ENCODE assay signal across 8 cellular contexts in the genomic region with DNA sequence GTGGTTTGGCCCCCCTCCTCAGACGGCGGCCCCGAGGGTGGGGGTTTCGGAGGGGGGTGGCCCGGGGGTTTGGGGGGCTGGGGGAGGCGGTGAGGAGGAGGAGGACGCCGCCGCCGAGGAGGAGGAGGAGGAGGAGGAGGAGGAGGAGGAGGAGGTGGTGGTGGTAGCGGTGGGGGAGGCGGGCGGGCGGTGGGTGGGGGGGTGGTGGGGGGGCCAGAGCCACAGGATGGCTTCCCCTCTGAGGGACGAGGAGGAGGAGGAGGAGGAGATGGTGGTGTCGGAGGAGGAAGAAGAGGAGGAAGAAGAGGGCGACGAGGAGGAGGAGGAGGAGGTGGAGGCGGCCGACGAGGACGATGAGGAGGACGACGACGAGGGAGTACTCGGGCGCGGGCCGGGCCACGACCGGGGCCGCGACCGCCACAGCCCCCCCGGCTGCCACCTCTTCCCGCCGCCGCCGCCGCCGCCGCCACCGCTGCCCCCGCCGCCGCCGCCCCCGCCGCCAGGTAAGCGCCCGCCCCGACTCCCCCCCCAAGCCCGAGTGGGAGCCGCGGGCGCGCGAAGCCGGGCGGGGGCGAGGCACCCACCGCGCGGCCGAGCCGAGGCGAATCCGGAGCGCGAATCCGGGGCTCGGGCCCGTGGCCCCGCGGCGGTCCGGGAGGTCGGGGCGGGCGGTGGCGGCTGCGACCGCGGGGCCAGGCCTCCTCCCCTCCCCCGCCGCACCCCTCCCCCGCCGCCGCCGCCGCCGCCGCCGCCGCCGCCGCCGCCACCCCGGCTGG. TPM values are rescaled to one million over a fixed set of nuclear protein-coding genes. Genes with fewer than 3 reads are reported as not detected.
A peak's percentile ranks its signal among the peaks of the same experiment; 100 is the strongest.
DNase-seq lines count a peak whose midpoint lies in the region; ATAC-seq, FAIRE-seq and TF ChIP-seq lines count a peak whose summit lies in the region.

No MANE protein-coding gene starts in this region.

- peak overlapping the region; percentile 67 for H3K4me3 Mint-ChIP-seq in activated CD4-positive, alpha-beta T cell treated with anti-CD3 and anti-CD28 coated beads for 36 hours
- peak overlapping the region; percentile 66 for H3K4me3 Mint-ChIP-seq in natural killer cell treated with Interleukin-12 subunit alpha and Interleukin-12 subunit beta and Interleukin-15 and Interleukin-18, amount 100 ng/mL, for 72 hours

- DNase-seq in cardiac muscle cell (ENCODE audit: low read depth in 1 of 2, low spot score in 1 of 2), result peak; percentile 21 to 33
- DNase-seq in cardiac septum (ENCODE audit: low spot score), result no peak
- DNase-seq in activated CD4-positive, alpha-beta T cell treated with anti-CD3 and anti-CD28 coated beads for 36 hours, result peak; percentile 55
- DNase-seq in dorsolateral prefrontal cortex, result peak in 1 of 10 donors; percentile 22
- no peak for DNase-seq in natural killer cell treated with Interleukin-12 subunit alpha and Interleukin-12 subunit beta and Interleukin-15 and Interleukin-18, amount 100 ng/mL, for 72 hours (ENCODE audit: low spot score)
- DNase-seq in urothelium cell line (ENCODE audit: low spot score), result peak; percentile 31
- DNase-seq in NOMO-1 treated with DMSO at 0.1 percent for 48 hours (lab: John Stamatoyannopoulos, UW; ENCODE audit: unreplicated experiment), result no peak
- DNase-seq in SK-N-DZ (ENCODE audit: low spot score), result no peak

- no peaks in the 10 kb centered on the region for H3K27me3 Mint-ChIP-seq in activated CD4-positive, alpha-beta T cell treated with anti-CD3 and anti-CD28 coated beads for 36 hours
- H3K27me3 Mint-ChIP-seq in natural killer cell treated with Interleukin-12 subunit alpha and Interleukin-12 subunit beta and Interleukin-15 and Interleukin-18, amount 100 ng/mL, for 72 hours, result no peaks in the 10 kb centered on the region

- peaks cover 1% of the 10 kb centered on the region for H3K4me1 Mint-ChIP-seq in activated CD4-positive, alpha-beta T cell treated with anti-CD3 and anti-CD28 coated beads for 36 hours
- peaks cover 0 to 6% of the 10 kb centered on the region in 2 donors for H3K4me1 Mint-ChIP-seq in natural killer cell treated with Interleukin-12 subunit alpha and Interleukin-12 subunit beta and Interleukin-15 and Interleukin-18, amount 100 ng/mL, for 72 hours (ENCODE audit: low read depth in 2 of 2)

- H3K27ac ChIP-seq in cardiac muscle cell (peak overlapping the region; percentile 89), dorsolateral prefrontal cortex (peak overlapping the region in 40 of 59 donors; percentile 26 to 99 (median 92))

- H3K9me3 ChIP-seq in cardiac muscle cell (ENCODE audit: low read depth), result no peaks in the 10 kb centered on the region

- TF ChIP-seq CTCF in cardiac muscle cell (IDR thresholded peaks at IDR 0.05; ENCODE audit: low read depth, low read length) (no peak), dorsolateral prefrontal cortex (IDR thresholded peaks at IDR 0.05 in 54 of 56, conservative IDR thresholded peaks at IDR 0.05 in 2 of 56; ENCODE audit: low read depth in 1 of 56, partially characterized antibody in 56 of 56) (no peak)

- peaks cover 7% of the 10 kb centered on the region for H3K36me3 ChIP-seq in cardiac muscle cell

- H3K4me1 ChIP-seq in cardiac muscle cell (ENCODE audit: low read depth), result peaks cover 42% of the 10 kb centered on the region

- no peaks in the 10 kb centered on the region for H3K9me3 Mint-ChIP-seq in activated CD4-positive, alpha-beta T cell treated with anti-CD3 and anti-CD28 coated beads for 36 hours (ENCODE audit: low read depth)
- H3K9me3 Mint-ChIP-seq in natural killer cell treated with Interleukin-12 subunit alpha and Interleukin-12 subunit beta and Interleukin-15 and Interleukin-18, amount 100 ng/mL, for 72 hours, result no peaks in the 10 kb centered on the region

- H3K36me3 Mint-ChIP-seq in activated CD4-positive, alpha-beta T cell treated with anti-CD3 and anti-CD28 coated beads for 36 hours (ENCODE audit: low read depth), result peaks cover 10% of the 10 kb centered on the region
- no peaks in the 10 kb centered on the region for H3K36me3 Mint-ChIP-seq in natural killer cell treated with Interleukin-12 subunit alpha and Interleukin-12 subunit beta and Interleukin-15 and Interleukin-18, amount 100 ng/mL, for 72 hours

- peak overlapping the region; percentile 75 for H3K27ac Mint-ChIP-seq in activated CD4-positive, alpha-beta T cell treated with anti-CD3 and anti-CD28 coated beads for 36 hours
- H3K27ac Mint-ChIP-seq in natural killer cell treated with Interleukin-12 subunit alpha and Interleukin-12 subunit beta and Interleukin-15 and Interleukin-18, amount 100 ng/mL, for 72 hours, result no peak overlapping the region

- H3K4me3 ChIP-seq in cardiac muscle cell (peak overlapping the region; percentile 90), dorsolateral prefrontal cortex (peak overlapping the region in 55 of 59 donors; percentile 46 to 87 (median 73))

- no peak for ATAC-seq in activated CD4-positive, alpha-beta T cell treated with anti-CD3 and anti-CD28 coated beads for 36 hours
- peak; percentile 1 for ATAC-seq in natural killer cell treated with Interleukin-12 subunit alpha and Interleukin-12 subunit beta and Interleukin-15 and Interleukin-18, amount 100 ng/mL, for 72 hours

- H3K27me3 ChIP-seq in cardiac muscle cell (no peaks in the 10 kb centered on the region), dorsolateral prefrontal cortex (no peaks in the 10 kb centered on the region)

- no peak for FAIRE-seq in urothelium cell line (lab: Jason Lieb, UNC)

- POLR2A ChIA-PET in activated CD4-positive, alpha-beta T cell treated with anti-CD3 and anti-CD28 coated beads for 36 hours (lab: Charles Lee), result interaction anchor here (0.6 to 1.0 kb wide), 3 partner anchors 11 to 849 kb away, joined by 3 to 4 read pairs (median 3); partner anchors contain the start of gene SLC16A13

- CTCF ChIA-PET in activated CD4-positive, alpha-beta T cell treated with anti-CD3 and anti-CD28 coated beads for 36 hours (lab: Charles Lee), result no interaction called here

- intact Hi-C loops in cardiac septum (cut with DNase I), result loop anchor here (5.0 kb wide), 1 partner anchor 42 kb away; no protein-coding TSS in a partner anchor
- intact Hi-C loops in activated CD4-positive, alpha-beta T cell treated with anti-CD3 and anti-CD28 coated beads for 36 hours (cut with DNase I, micrococcal nuclease), result loop anchor here in 1 of 2 experiments (5.0 kb wide), 1 partner anchor 233 kb away; the partner anchor contains the start of gene ALOXE3
- intact Hi-C loops in dorsolateral prefrontal cortex (cut with DNase I), result no loop called here

RNA-seq across cellular contexts. Expression of gene CHD3, which starts 3.8 kb away (rescaled TPM):
- 40.2 and 64.7 TPM in 2 replicates for total RNA-seq in cardiac muscle cell
- polyA plus RNA-seq in cardiac muscle cell, result 15.9 and 19.7 TPM in 2 replicates
- 14.2 TPM for total RNA-seq in cardiac septum
- 100 to 1,000 TPM; 145 to 161 TPM for total RNA-seq in activated CD4-positive, alpha-beta T cell treated with anti-CD3 and anti-CD28 coated beads for 36 hours
- total RNA-seq in dorsolateral prefrontal cortex, result 100 to 1,000 TPM in 92 of 120 experiments, 10 to 100 TPM in 28; 45.9 to 168 (median 112) TPM
- total RNA-seq in natural killer cell treated with Interleukin-12 subunit alpha and Interleukin-12 subunit beta and Interleukin-15 and Interleukin-18, amount 100 ng/mL, for 72 hours, result 100 to 1,000 TPM; 106 to 192 TPM
- polyA plus RNA-seq in SK-N-DZ (2014; cell fraction: cytosol; rRNA removed), result 53.5 and 55.5 TPM in 2 replicates
- 91.9 and 124 TPM in 2 replicates for polyA plus RNA-seq in SK-N-DZ (2014; cell fraction: nucleus; rRNA removed)

RNA-seq across cellular contexts. Expression of gene CYB5D1, which starts 27.0 kb away (rescaled TPM):
- total RNA-seq in cardiac muscle cell (14.0 and 14.3 TPM in 2 replicates), cardiac septum (12.2 TPM), dorsolateral prefrontal cortex (10 to 100 TPM; 14.7 to 35.0 (median 23.8) TPM)
- 10.7 and 13.7 TPM in 2 replicates for polyA plus RNA-seq in cardiac muscle cell
- total RNA-seq in activated CD4-positive, alpha-beta T cell treated with anti-CD3 and anti-CD28 coated beads for 36 hours, result 10 to 100 TPM; 12.5 to 12.6 TPM
- 10 to 100 TPM; 11.3 to 12.9 TPM for total RNA-seq in natural killer cell treated with Interleukin-12 subunit alpha and Interleukin-12 subunit beta and Interleukin-15 and Interleukin-18, amount 100 ng/mL, for 72 hours
- polyA plus RNA-seq in SK-N-DZ (2014; cell fraction: cytosol; rRNA removed), result 7.8 and 9.6 TPM in 2 replicates
- polyA plus RNA-seq in SK-N-DZ (2014; cell fraction: nucleus; rRNA removed), result 7.2 and 7.6 TPM in 2 replicates

RNA-seq across cellular contexts. Expression of gene NAA38, which starts 27.4 kb away (rescaled TPM):
- total RNA-seq in cardiac muscle cell, result 107 and 130 TPM in 2 replicates
- 158 and 168 TPM in 2 replicates for polyA plus RNA-seq in cardiac muscle cell
- total RNA-seq in cardiac septum, result 68.8 TPM
- total RNA-seq in activated CD4-positive, alpha-beta T cell treated with anti-CD3 and anti-CD28 coated beads for 36 hours, result 10 to 100 TPM; 64.7 to 79.8 TPM
- 100 to 1,000 TPM in 18 of 120 experiments, 10 to 100 TPM in 102; 46.8 to 127 (median 87.8) TPM for total RNA-seq in dorsolateral prefrontal cortex
- total RNA-seq in natural killer cell treated with Interleukin-12 subunit alpha and Interleukin-12 subunit beta and Interleukin-15 and Interleukin-18, amount 100 ng/mL, for 72 hours, result 100 to 1,000 TPM in 1 of 2 donors, 10 to 100 TPM in 1; 54.1 to 105 TPM
- polyA plus RNA-seq in SK-N-DZ (2014; cell fraction: cytosol; rRNA removed), result 80.9 and 97.9 TPM in 2 replicates
- polyA plus RNA-seq in SK-N-DZ (2014; cell fraction: nucleus; rRNA removed), result 68.3 and 123 TPM in 2 replicates

RNA-seq across cellular contexts. Expression of gene TMEM88, which starts 29.9 kb away (rescaled TPM):
- total RNA-seq in cardiac muscle cell (27.4 and 51.2 TPM in 2 replicates), cardiac septum (14.7 TPM), dorsolateral prefrontal cortex (10 to 100 TPM in 1 of 120 experiments, 1 to 10 TPM in 114, under 1 TPM in 4, not detected in 1; 0.69 to 10.3 (median 3.2) TPM)
- polyA plus RNA-seq in cardiac muscle cell, result 31.3 and 66.1 TPM in 2 replicates
- 1 to 10 TPM; 3.5 to 5.6 TPM for total RNA-seq in activated CD4-positive, alpha-beta T cell treated with anti-CD3 and anti-CD28 coated beads for 36 hours
- total RNA-seq in natural killer cell treated with Interleukin-12 subunit alpha and Interleukin-12 subunit beta and Interleukin-15 and Interleukin-18, amount 100 ng/mL, for 72 hours, result 1 to 10 TPM; 2.4 to 2.7 TPM
- polyA plus RNA-seq in SK-N-DZ (2014; cell fraction: cytosol; rRNA removed), result 0.62 and 2.0 TPM in 2 replicates
- polyA plus RNA-seq in SK-N-DZ (2014; cell fraction: nucleus; rRNA removed), result 3.2 and 4.5 TPM in 2 replicates

RNA-seq across cellular contexts. Expression of gene RNF227, which starts 31.3 kb away (rescaled TPM):
- total RNA-seq in cardiac muscle cell, result 20.3 and 26.1 TPM in 2 replicates
- polyA plus RNA-seq in cardiac muscle cell, result 5.2 and 5.8 TPM in 2 replicates
- total RNA-seq in cardiac septum, result 1.00 TPM
- 1 to 10 TPM; 3.8 to 5.6 TPM for total RNA-seq in activated CD4-positive, alpha-beta T cell treated with anti-CD3 and anti-CD28 coated beads for 36 hours
- total RNA-seq in dorsolateral prefrontal cortex, result 10 to 100 TPM in 3 of 120 experiments, 1 to 10 TPM in 117; 3.8 to 10.7 (median 6.7) TPM
- 1 to 10 TPM; 2.5 to 4.7 TPM for total RNA-seq in natural killer cell treated with Interleukin-12 subunit alpha and Interleukin-12 subunit beta and Interleukin-15 and Interleukin-18, amount 100 ng/mL, for 72 hours
- 4.1 and 4.3 TPM in 2 replicates for polyA plus RNA-seq in SK-N-DZ (2014; cell fraction: cytosol; rRNA removed)
- polyA plus RNA-seq in SK-N-DZ (2014; cell fraction: nucleus; rRNA removed), result 1.7 and 3.0 TPM in 2 replicates

Comparison
In these comparisons a context has a peak if more than half of its experiments do, and no peak if none do; other contexts are left out.
1. DNase-seq: peak in cardiac muscle cell (2 of 2), activated CD4-positive, alpha-beta T cell treated with anti-CD3 and anti-CD28 coated beads for 36 hours (single experiment) and urothelium cell line (single experiment); none in cardiac septum (single experiment), natural killer cell treated with Interleukin-12 subunit alpha and Interleukin-12 subunit beta and Interleukin-15 and Interleukin-18, amount 100 ng/mL, for 72 hours (single experiment), NOMO-1 treated with DMSO at 0.1 percent for 48 hours (single experiment) and SK-N-DZ (single experiment).